1 cellular context compared by ENCODE assay signal in the genomic region with DNA sequence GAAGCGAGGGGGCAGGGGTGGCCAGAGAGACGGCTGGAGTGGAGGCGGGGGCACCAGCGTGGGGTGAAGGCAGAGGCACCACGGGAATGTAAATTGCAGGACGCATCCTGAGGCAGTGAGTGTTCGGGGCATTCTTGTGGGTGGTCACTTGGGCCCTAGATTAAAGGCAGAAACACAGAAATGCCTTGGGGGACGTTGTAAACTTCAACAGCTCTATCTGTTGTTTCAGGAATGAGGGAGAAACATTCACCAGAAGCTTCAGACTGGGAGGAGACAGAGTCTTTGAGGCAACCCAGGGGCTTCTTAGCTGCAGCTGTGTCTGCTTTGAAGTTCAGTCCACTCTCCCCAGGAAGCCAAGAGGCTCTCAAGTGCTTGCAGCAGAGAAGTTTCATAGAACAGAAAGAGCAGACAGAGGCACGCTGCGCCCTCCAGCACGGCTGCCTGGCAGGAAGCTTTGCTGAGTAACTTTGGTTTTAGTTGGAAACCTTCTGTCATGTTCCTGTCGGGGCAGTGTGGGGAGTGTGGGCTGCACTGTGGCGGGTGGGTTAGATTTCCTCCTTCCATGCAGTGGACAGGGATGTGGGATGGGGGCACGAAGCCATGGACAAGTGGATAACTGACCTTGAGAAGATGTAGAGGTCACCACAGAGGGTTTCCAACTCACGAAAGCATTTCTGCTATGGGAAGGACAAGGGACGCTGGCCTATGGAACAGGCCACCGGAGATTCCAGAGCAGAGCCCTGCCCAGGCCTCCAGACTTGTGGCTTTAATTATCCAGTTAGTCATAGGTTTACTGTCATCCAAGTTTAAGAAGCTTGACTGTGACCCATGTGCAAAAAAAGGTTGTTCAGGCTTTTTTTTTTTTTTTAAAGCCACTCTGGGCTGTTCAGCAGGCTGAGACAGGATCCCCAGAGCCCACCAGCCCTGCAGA.
TF ChIP-seq lines count a peak whose summit lies in the region.

No MANE protein-coding gene starts in this region.

TF ChIP-seq in HepG2, 621 proteins besides CTCF, POLR2A, EP300 and RAD21 (continued from another document and continues in another):
- no peak for TF ChIP-seq NFYB (CRISPR knock-in tag; IDR thresholded peaks at IDR 0.05)
- TF ChIP-seq CENPX (CRISPR knock-in tag; IDR thresholded peaks at IDR 0.05) = no peak
- TF ChIP-seq, protein P1, sequence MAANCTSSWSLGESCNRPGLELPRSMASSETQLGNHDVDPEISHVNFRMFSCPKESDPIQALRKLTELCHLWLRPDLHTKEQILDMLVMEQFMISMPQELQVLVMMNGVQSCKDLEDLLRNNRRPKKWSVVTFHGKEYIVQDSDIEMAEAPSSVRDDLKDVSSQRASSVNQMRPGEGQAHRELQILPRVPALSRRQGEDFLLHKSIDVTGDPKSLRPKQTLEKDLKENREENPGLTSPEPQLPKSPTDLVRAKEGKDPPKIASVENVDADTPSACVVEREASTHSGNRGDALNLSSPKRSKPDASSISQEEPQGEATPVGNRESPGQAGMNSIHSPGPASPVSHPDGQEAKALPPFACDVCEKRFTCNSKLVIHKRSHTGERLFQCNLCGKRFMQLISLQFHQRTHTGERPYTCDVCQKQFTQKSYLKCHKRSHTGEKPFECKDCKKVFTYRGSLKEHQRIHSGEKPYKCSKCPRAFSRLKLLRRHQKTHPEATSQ (CRISPR knock-in tag; IDR thresholded peaks at IDR 0.05; ENCODE audit: borderline replicate concordance) = no peak
- TF ChIP-seq, protein P2, sequence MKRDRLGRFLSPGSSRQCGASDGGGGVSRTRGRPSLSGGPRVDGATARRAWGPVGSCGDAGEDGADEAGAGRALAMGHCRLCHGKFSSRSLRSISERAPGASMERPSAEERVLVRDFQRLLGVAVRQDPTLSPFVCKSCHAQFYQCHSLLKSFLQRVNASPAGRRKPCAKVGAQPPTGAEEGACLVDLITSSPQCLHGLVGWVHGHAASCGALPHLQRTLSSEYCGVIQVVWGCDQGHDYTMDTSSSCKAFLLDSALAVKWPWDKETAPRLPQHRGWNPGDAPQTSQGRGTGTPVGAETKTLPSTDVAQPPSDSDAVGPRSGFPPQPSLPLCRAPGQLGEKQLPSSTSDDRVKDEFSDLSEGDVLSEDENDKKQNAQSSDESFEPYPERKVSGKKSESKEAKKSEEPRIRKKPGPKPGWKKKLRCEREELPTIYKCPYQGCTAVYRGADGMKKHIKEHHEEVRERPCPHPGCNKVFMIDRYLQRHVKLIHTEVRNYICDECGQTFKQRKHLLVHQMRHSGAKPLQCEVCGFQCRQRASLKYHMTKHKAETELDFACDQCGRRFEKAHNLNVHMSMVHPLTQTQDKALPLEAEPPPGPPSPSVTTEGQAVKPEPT (CRISPR knock-in tag; IDR thresholded peaks at IDR 0.05; ENCODE audit: low read depth) = no peak
- 0 out of 2 replicates have a peak, but pooled peaks have one; percentile 31 for TF ChIP-seq ZC3H4 (CRISPR knock-in tag; IDR thresholded peaks at IDR 0.05; ENCODE audit: borderline replicate concordance)
- TF ChIP-seq BRD4 (CRISPR knock-in tag; IDR thresholded peaks at IDR 0.05) = 0 out of 2 replicates have a peak, but pooled peaks have one; percentile 53
- no peak for TF ChIP-seq HMG20A (CRISPR knock-in tag; IDR thresholded peaks at IDR 0.05; ENCODE audit: borderline replicate concordance)
- TF ChIP-seq ZNF430 (CRISPR knock-in tag; IDR thresholded peaks at IDR 0.05) = no peak
- TF ChIP-seq KLF6 (CRISPR knock-in tag; IDR thresholded peaks at IDR 0.05) = no peak
- no peak for TF ChIP-seq ZNF776 (CRISPR knock-in tag; IDR thresholded peaks at IDR 0.05)
- TF ChIP-seq CBFB (CRISPR knock-in tag; IDR thresholded peaks at IDR 0.05) = no peak
- no peak for TF ChIP-seq ZNF441 (CRISPR knock-in tag; IDR thresholded peaks at IDR 0.05; ENCODE audit: borderline replicate concordance)
- no peak for TF ChIP-seq RCOR2 (CRISPR knock-in tag; IDR thresholded peaks at IDR 0.05)
- TF ChIP-seq HDAC6 (IDR thresholded peaks at IDR 0.05; ENCODE audit: low read depth, low read length) = no peak
- TF ChIP-seq, protein P3, sequence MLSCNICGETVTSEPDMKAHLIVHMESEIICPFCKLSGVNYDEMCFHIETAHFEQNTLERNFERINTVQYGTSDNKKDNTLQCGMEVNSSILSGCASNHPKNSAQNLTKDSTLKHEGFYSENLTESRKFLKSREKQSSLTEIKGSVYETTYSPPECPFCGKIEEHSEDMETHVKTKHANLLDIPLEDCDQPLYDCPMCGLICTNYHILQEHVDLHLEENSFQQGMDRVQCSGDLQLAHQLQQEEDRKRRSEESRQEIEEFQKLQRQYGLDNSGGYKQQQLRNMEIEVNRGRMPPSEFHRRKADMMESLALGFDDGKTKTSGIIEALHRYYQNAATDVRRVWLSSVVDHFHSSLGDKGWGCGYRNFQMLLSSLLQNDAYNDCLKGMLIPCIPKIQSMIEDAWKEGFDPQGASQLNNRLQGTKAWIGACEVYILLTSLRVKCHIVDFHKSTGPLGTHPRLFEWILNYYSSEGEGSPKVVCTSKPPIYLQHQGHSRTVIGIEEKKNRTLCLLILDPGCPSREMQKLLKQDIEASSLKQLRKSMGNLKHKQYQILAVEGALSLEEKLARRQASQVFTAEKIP (CRISPR knock-in tag; IDR thresholded peaks at IDR 0.05; ENCODE audit: borderline replicate concordance) = no peak
- no peak for TF ChIP-seq ATAD3A (CRISPR knock-in tag; IDR thresholded peaks at IDR 0.05)
- TF ChIP-seq RBFOX2 (IDR thresholded peaks at IDR 0.05; ENCODE audit: low read depth, low read length) = peak; percentile 37
- TF ChIP-seq, protein P4, sequence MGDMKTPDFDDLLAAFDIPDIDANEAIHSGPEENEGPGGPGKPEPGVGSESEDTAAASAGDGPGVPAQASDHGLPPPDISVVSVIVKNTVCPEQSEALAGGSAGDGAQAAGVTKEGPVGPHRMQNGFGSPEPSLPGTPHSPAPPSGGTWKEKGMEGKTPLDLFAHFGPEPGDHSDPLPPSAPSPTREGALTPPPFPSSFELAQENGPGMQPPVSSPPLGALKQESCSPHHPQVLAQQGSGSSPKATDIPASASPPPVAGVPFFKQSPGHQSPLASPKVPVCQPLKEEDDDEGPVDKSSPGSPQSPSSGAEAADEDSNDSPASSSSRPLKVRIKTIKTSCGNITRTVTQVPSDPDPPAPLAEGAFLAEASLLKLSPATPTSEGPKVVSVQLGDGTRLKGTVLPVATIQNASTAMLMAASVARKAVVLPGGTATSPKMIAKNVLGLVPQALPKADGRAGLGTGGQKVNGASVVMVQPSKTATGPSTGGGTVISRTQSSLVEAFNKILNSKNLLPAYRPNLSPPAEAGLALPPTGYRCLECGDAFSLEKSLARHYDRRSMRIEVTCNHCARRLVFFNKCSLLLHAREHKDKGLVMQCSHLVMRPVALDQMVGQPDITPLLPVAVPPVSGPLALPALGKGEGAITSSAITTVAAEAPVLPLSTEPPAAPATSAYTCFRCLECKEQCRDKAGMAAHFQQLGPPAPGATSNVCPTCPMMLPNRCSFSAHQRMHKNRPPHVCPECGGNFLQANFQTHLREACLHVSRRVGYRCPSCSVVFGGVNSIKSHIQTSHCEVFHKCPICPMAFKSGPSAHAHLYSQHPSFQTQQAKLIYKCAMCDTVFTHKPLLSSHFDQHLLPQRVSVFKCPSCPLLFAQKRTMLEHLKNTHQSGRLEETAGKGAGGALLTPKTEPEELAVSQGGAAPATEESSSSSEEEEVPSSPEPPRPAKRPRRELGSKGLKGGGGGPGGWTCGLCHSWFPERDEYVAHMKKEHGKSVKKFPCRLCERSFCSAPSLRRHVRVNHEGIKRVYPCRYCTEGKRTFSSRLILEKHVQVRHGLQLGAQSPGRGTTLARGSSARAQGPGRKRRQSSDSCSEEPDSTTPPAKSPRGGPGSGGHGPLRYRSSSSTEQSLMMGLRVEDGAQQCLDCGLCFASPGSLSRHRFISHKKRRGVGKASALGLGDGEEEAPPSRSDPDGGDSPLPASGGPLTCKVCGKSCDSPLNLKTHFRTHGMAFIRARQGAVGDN (CRISPR knock-in tag; IDR thresholded peaks at IDR 0.05) = peak; percentile 55
- TF ChIP-seq FOXM1 (CRISPR knock-in tag; IDR thresholded peaks at IDR 0.05) = no peak
- TF ChIP-seq RXRB (CRISPR knock-in tag; IDR thresholded peaks at IDR 0.05; ENCODE audit: borderline replicate concordance) = no peak
- no peak for TF ChIP-seq BCL6 (CRISPR knock-in tag; IDR thresholded peaks at IDR 0.05)
- TF ChIP-seq, protein P5, sequence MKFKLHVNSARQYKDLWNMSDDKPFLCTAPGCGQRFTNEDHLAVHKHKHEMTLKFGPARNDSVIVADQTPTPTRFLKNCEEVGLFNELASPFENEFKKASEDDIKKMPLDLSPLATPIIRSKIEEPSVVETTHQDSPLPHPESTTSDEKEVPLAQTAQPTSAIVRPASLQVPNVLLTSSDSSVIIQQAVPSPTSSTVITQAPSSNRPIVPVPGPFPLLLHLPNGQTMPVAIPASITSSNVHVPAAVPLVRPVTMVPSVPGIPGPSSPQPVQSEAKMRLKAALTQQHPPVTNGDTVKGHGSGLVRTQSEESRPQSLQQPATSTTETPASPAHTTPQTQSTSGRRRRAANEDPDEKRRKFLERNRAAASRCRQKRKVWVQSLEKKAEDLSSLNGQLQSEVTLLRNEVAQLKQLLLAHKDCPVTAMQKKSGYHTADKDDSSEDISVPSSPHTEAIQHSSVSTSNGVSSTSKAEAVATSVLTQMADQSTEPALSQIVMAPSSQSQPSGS (CRISPR knock-in tag; IDR thresholded peaks at IDR 0.05) = 0 out of 2 replicates have a peak, but pooled peaks have one; percentile 11
- no peak for TF ChIP-seq STAG1 (CRISPR knock-in tag; IDR thresholded peaks at IDR 0.05)
- no peak for TF ChIP-seq IRX3 (CRISPR knock-in tag; IDR thresholded peaks at IDR 0.05; ENCODE audit: borderline replicate concordance, low read depth)
- no peak for TF ChIP-seq ZBTB1 (CRISPR knock-in tag; IDR thresholded peaks at IDR 0.05; ENCODE audit: borderline replicate concordance)
- TF ChIP-seq ZFP82 (CRISPR knock-in tag; IDR thresholded peaks at IDR 0.05; ENCODE audit: borderline replicate concordance) = no peak
- no peak for TF ChIP-seq SMC3 (IDR thresholded peaks at IDR 0.05; ENCODE audit: low read length)
- TF ChIP-seq ZNF550 (CRISPR knock-in tag; IDR thresholded peaks at IDR 0.05; ENCODE audit: borderline replicate concordance) = no peak
- TF ChIP-seq TBX2 (CRISPR knock-in tag; IDR thresholded peaks at IDR 0.05; ENCODE audit: borderline replicate concordance) = no peak
- no peak for TF ChIP-seq AGO1 (IDR thresholded peaks at IDR 0.05; ENCODE audit: low read depth, low read length, poor library complexity, severe bottlenecking)
- TF ChIP-seq, protein P6, sequence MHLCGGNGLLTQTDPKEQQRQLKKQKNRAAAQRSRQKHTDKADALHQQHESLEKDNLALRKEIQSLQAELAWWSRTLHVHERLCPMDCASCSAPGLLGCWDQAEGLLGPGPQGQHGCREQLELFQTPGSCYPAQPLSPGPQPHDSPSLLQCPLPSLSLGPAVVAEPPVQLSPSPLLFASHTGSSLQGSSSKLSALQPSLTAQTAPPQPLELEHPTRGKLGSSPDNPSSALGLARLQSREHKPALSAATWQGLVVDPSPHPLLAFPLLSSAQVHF (CRISPR knock-in tag; IDR thresholded peaks at IDR 0.05) = no peak
- no peak for TF ChIP-seq XBP1 (CRISPR knock-in tag; IDR thresholded peaks at IDR 0.05)
- TF ChIP-seq, protein P7, sequence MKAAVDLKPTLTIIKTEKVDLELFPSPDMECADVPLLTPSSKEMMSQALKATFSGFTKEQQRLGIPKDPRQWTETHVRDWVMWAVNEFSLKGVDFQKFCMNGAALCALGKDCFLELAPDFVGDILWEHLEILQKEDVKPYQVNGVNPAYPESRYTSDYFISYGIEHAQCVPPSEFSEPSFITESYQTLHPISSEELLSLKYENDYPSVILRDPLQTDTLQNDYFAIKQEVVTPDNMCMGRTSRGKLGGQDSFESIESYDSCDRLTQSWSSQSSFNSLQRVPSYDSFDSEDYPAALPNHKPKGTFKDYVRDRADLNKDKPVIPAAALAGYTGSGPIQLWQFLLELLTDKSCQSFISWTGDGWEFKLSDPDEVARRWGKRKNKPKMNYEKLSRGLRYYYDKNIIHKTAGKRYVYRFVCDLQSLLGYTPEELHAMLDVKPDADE (CRISPR knock-in tag; IDR thresholded peaks at IDR 0.05) = no peak
- TF ChIP-seq POGZ (CRISPR knock-in tag; IDR thresholded peaks at IDR 0.05) = no peak
- TF ChIP-seq ZNF83 (CRISPR knock-in tag; IDR thresholded peaks at IDR 0.05; ENCODE audit: borderline replicate concordance) = no peak; the same call in 1 of the 2 replicates
- no peak for TF ChIP-seq TAF1 (CRISPR knock-in tag; IDR thresholded peaks at IDR 0.05)
- 0 out of 2 replicates have a peak, but pooled peaks have one; percentile 2 for TF ChIP-seq KAT8 (CRISPR knock-in tag; IDR thresholded peaks at IDR 0.05)
- TF ChIP-seq MTA1 (CRISPR knock-in tag; IDR thresholded peaks at IDR 0.05; ENCODE audit: borderline replicate concordance) = no peak
- TF ChIP-seq STAT5B (CRISPR knock-in tag; IDR thresholded peaks at IDR 0.05) = no peak
- TF ChIP-seq SALL2 (CRISPR knock-in tag; IDR thresholded peaks at IDR 0.05) = no peak
- TF ChIP-seq ZNF746 (CRISPR knock-in tag; IDR thresholded peaks at IDR 0.05) = no peak
- TF ChIP-seq PAX8 (CRISPR knock-in tag; IDR thresholded peaks at IDR 0.05; ENCODE audit: borderline replicate concordance) = no peak
- TF ChIP-seq ZNF510 (CRISPR knock-in tag; IDR thresholded peaks at IDR 0.05; ENCODE audit: low read depth) = no peak
- no peak for TF ChIP-seq POLR2AphosphoS2 (IDR thresholded peaks at IDR 0.05; ENCODE audit: low read depth, low read length)
- no peak for TF ChIP-seq ELF4 (CRISPR knock-in tag; IDR thresholded peaks at IDR 0.05; ENCODE audit: borderline replicate concordance)
- peak; percentile 46; the same call in 1 of the 2 replicates for TF ChIP-seq NFKB2 (CRISPR knock-in tag; IDR thresholded peaks at IDR 0.05; ENCODE audit: borderline replicate concordance)
- TF ChIP-seq, protein P8, sequence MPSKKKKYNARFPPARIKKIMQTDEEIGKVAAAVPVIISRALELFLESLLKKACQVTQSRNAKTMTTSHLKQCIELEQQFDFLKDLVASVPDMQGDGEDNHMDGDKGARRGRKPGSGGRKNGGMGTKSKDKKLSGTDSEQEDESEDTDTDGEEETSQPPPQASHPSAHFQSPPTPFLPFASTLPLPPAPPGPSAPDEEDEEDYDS (CRISPR knock-in tag; IDR thresholded peaks at IDR 0.05) = no peak
- no peak for TF ChIP-seq ZNF557 (CRISPR knock-in tag; IDR thresholded peaks at IDR 0.05)
- TF ChIP-seq, protein P9, sequence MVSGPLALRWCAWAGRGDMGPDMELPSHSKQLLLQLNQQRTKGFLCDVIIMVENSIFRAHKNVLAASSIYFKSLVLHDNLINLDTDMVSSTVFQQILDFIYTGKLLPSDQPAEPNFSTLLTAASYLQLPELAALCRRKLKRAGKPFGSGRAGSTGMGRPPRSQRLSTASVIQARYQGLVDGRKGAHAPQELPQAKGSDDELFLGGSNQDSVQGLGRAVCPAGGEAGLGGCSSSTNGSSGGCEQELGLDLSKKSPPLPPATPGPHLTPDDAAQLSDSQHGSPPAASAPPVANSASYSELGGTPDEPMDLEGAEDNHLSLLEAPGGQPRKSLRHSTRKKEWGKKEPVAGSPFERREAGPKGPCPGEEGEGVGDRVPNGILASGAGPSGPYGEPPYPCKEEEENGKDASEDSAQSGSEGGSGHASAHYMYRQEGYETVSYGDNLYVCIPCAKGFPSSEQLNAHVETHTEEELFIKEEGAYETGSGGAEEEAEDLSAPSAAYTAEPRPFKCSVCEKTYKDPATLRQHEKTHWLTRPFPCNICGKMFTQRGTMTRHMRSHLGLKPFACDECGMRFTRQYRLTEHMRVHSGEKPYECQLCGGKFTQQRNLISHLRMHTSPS (CRISPR knock-in tag; IDR thresholded peaks at IDR 0.05; ENCODE audit: low read depth) = no peak
- TF ChIP-seq ASH2L (IDR thresholded peaks at IDR 0.05; ENCODE audit: insufficient read length, low read depth, low read length) = peak; percentile 26
- TF ChIP-seq RFXANK (CRISPR knock-in tag; IDR thresholded peaks at IDR 0.05) = no peak
- TF ChIP-seq ZNF234 (CRISPR knock-in tag; conservative IDR thresholded peaks at IDR 0.05) = no peak
- no peak for TF ChIP-seq NPAS2 (CRISPR knock-in tag; IDR thresholded peaks at IDR 0.05; ENCODE audit: borderline replicate concordance)
